In the genomic region with DNA sequence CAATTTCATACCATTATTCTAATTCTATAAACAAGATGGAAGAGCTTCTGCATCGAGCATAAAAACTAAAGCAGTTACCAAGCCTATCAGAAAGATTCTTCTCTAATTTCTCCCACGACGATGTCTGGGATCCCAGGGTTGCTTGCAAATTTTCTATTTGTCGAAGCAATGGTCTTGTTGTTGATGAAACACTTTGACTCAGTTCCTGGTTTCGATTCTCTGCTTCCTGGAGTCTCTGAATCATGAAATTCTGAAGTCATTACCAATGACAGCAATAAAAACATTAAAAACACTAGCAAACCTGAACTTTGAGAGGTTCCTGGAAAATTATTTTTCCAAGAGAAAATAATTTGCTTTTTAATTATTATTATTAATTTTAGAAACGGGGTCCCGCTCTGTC, we compare ENCODE assay signal across 11 cellular contexts. TPM values are rescaled to one million over a fixed set of nuclear protein-coding genes. Genes with fewer than 3 reads are reported as not detected.
DNase-seq lines count a peak whose midpoint lies in the region; ATAC-seq lines count a peak whose summit lies in the region.
"Had no signal": no experiment of that assay in that cellular context is flagged by ENCODE, and none has a peak within 500 bp of the region (broad histone marks: within the 10 kb centered on the region; RNA-seq: fewer than 3 reads in every experiment).

No MANE protein-coding gene starts in this region.

- ATAC-seq in activated T-cell treated with anti-CD3 and anti-CD28 coated beads, Interleukin-2, amount 50 U/mL, for 72 hours (replicated peaks in 1 of 2) = peak; percentile 73 to 75
- ATAC-seq in stimulated activated naive CD8-positive, alpha-beta T cell treated with anti-CD3 and anti-CD28 coated beads, Interleukin-15, amount 100 ng/mL, for 72 hours = peak; percentile 49
- ATAC-seq in GM19397 (IDR thresholded peaks at IDR 0.05; ENCODE audit: unreplicated experiment) (no peak), HG03457 (IDR thresholded peaks at IDR 0.05; ENCODE audit: unreplicated experiment) (no peak)

- peak overlapping the region; percentile 95 for H3K27ac Mint-ChIP-seq in activated T-cell treated with anti-CD3 and anti-CD28 coated beads, Interleukin-2, amount 50 U/mL, for 72 hours
- peak overlapping the region in 1 of 2 donors; percentile 78 for H3K27ac Mint-ChIP-seq in stimulated activated naive CD8-positive, alpha-beta T cell treated with anti-CD3 and anti-CD28 coated beads, Interleukin-15, amount 100 ng/mL, for 72 hours

- H3K9me3 Mint-ChIP-seq in activated T-cell treated with anti-CD3 and anti-CD28 coated beads, Interleukin-2, amount 50 U/mL, for 72 hours = no peaks in the 10 kb centered on the region
- no peaks in the 10 kb centered on the region for H3K9me3 Mint-ChIP-seq in stimulated activated naive CD8-positive, alpha-beta T cell treated with anti-CD3 and anti-CD28 coated beads, Interleukin-15, amount 100 ng/mL, for 72 hours

- H3K27ac ChIP-seq in epithelial cell of prostate = peak overlapping the region; percentile 98
- H3K27ac ChIP-seq: right lobe of liver had no signal

- peak; percentile 21 to 35 for DNase-seq in activated T-cell treated with anti-CD3 and anti-CD28 coated beads, Interleukin-2, amount 50 U/mL, for 72 hours
- DNase-seq in activated T-cell treated with anti-CD3 and anti-CD28 coated beads for 4 hours = no peak
- peak; percentile 70 for DNase-seq in SIG-M5 treated with dmso at 0.1 percent for 504 hours (lab: John Stamatoyannopoulos, UW; ENCODE audit: unreplicated experiment)
- peak; percentile 82 for DNase-seq in epithelial cell of prostate (ENCODE audit: low read depth, low spot score)
- no peak for DNase-seq in stimulated activated naive CD8-positive, alpha-beta T cell treated with anti-CD3 and anti-CD28 coated beads, Interleukin-15, amount 100 ng/mL, for 72 hours
- no peak for DNase-seq in central memory CD4-positive, alpha-beta T cell
- DNase-seq: amygdala, DND-41, right lobe of liver had no signal

- peak overlapping the region; percentile 46 to 47 for H3K4me3 Mint-ChIP-seq in activated T-cell treated with anti-CD3 and anti-CD28 coated beads, Interleukin-2, amount 50 U/mL, for 72 hours
- H3K4me3 Mint-ChIP-seq in stimulated activated naive CD8-positive, alpha-beta T cell treated with anti-CD3 and anti-CD28 coated beads, Interleukin-15, amount 100 ng/mL, for 72 hours = peak overlapping the region in 1 of 2 donors; percentile 12

- peaks cover 23% of the 10 kb centered on the region for H3K4me1 Mint-ChIP-seq in activated T-cell treated with anti-CD3 and anti-CD28 coated beads, Interleukin-2, amount 50 U/mL, for 72 hours (ENCODE audit: low read depth)
- peaks cover 6% of the 10 kb centered on the region for H3K4me1 Mint-ChIP-seq in stimulated activated naive CD8-positive, alpha-beta T cell treated with anti-CD3 and anti-CD28 coated beads, Interleukin-15, amount 100 ng/mL, for 72 hours

- H3K36me3 Mint-ChIP-seq in activated T-cell treated with anti-CD3 and anti-CD28 coated beads, Interleukin-2, amount 50 U/mL, for 72 hours (ENCODE audit: insufficient read depth in 2 of 2) = peaks cover 10 to 48% of the 10 kb centered on the region in 2 donors

- no peaks in the 10 kb centered on the region for H3K27me3 Mint-ChIP-seq in activated T-cell treated with anti-CD3 and anti-CD28 coated beads, Interleukin-2, amount 50 U/mL, for 72 hours (ENCODE audit: low read depth)
- H3K27me3 Mint-ChIP-seq in stimulated activated naive CD8-positive, alpha-beta T cell treated with anti-CD3 and anti-CD28 coated beads, Interleukin-15, amount 100 ng/mL, for 72 hours = no peaks in the 10 kb centered on the region

RNA-seq across cellular contexts. Expression of gene TMF1, which starts 18.7 kb away (rescaled TPM):
- 10 to 100 TPM; 32.2 to 41.9 TPM for total RNA-seq in activated T-cell treated with anti-CD3 and anti-CD28 coated beads, Interleukin-2, amount 50 U/mL, for 72 hours

RNA-seq across cellular contexts. Expression of gene EOGT, which starts 20.0 kb away (rescaled TPM):
- 10 to 100 TPM; 16.8 to 23.7 TPM for total RNA-seq in activated T-cell treated with anti-CD3 and anti-CD28 coated beads, Interleukin-2, amount 50 U/mL, for 72 hours

RNA-seq across cellular contexts. Expression of gene UBA3, which starts 46.7 kb away (rescaled TPM):
- 10 to 100 TPM; 81.5 to 95.3 TPM for total RNA-seq in activated T-cell treated with anti-CD3 and anti-CD28 coated beads, Interleukin-2, amount 50 U/mL, for 72 hours

RNA-seq across cellular contexts. Expression of gene ARL6IP5, which starts 51.3 kb away (rescaled TPM):
- total RNA-seq in activated T-cell treated with anti-CD3 and anti-CD28 coated beads, Interleukin-2, amount 50 U/mL, for 72 hours = 100 to 1,000 TPM in 1 of 2 donors, 10 to 100 TPM in 1; 93.1 to 106 TPM

Comparison
In these comparisons a context has a peak if more than half of its experiments do, and no peak if none do; other contexts are left out.
1. DNase-seq: peak in activated T-cell treated with anti-CD3 and anti-CD28 coated beads, Interleukin-2, amount 50 U/mL, for 72 hours (2 of 2), SIG-M5 treated with dmso at 0.1 percent for 504 hours (single experiment) and epithelial cell of prostate (single experiment); none in activated T-cell treated with anti-CD3 and anti-CD28 coated beads for 4 hours (single experiment), stimulated activated naive CD8-positive, alpha-beta T cell treated with anti-CD3 and anti-CD28 coated beads, Interleukin-15, amount 100 ng/mL, for 72 hours (0 of 2) and central memory CD4-positive, alpha-beta T cell (single experiment).
2. ATAC-seq: peak in activated T-cell treated with anti-CD3 and anti-CD28 coated beads, Interleukin-2, amount 50 U/mL, for 72 hours (2 of 2) and stimulated activated naive CD8-positive, alpha-beta T cell treated with anti-CD3 and anti-CD28 coated beads, Interleukin-15, amount 100 ng/mL, for 72 hours (single experiment); none in GM19397 (single experiment) and HG03457 (single experiment).